22 cellular contexts compared by ENCODE assay signal in the genomic region with DNA sequence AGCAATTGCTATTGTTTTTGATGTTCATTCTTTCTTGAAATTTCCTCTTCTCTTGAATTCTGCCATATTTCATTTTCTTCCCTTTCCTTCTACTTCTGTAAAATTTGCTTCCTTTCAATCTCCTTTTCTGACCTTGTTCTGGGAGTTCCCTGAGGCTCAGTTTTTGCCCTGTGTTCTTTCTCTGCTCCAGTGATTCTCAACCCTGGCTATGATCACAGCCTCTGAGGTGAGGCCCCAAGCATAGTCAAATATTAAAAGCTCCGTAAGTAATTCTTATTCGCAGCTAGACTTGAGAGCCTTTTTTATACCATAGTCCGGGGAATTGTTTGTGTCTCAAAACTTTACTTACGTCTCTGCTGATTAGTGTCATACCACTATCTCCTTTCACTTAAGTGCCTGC.
"Had no signal": no experiment of that assay in that cellular context is flagged by ENCODE, and none has a peak within 500 bp of the region (broad histone marks: within the 10 kb centered on the region; RNA-seq: fewer than 3 reads in every experiment).

No MANE protein-coding gene starts in this region.

- H3K4me2 ChIP-seq: hepatocyte had no signal

- H3K27ac ChIP-seq: epithelial cell of prostate, esophagus squamous epithelium, foreskin keratinocyte, hepatocyte, left lung, lower lobe of right lung, parathyroid adenoma, prostate gland, sigmoid colon, skin epidermis, stomach, thoracic aorta, transverse colon had no signal

- H3K36me3 ChIP-seq: esophagus squamous epithelium, left lung, lower lobe of right lung, prostate gland, sigmoid colon, stomach, thoracic aorta, transverse colon had no signal

- H2AFZ ChIP-seq: hepatocyte, parathyroid adenoma had no signal

- H3K27me3 Mint-ChIP-seq: stimulated activated naive B cell treated with anti-CD40 and anti-IgM and Interleukin-4, amounts not matched to agents 10 μg/mL and 1 μg/mL and 100 μg/mL, for 72 hours had no signal

- H3K4me3 ChIP-seq: esophagus squamous epithelium, hepatocyte, left lung, lower lobe of right lung, prostate gland, sigmoid colon, skin epidermis, stomach, thoracic aorta, transverse colon had no signal

- H3K4me3 Mint-ChIP-seq: natural killer cell treated with Interleukin-12 subunit alpha and Interleukin-12 subunit beta and Interleukin-15 and Interleukin-18, amount 100 ng/mL, for 72 hours; stimulated activated naive B cell treated with anti-CD40 and anti-IgM and Interleukin-4, amounts not matched to agents 10 μg/mL and 1 μg/mL and 100 μg/mL, for 72 hours had no signal

- H3K27ac Mint-ChIP-seq: natural killer cell treated with Interleukin-12 subunit alpha and Interleukin-12 subunit beta and Interleukin-15 and Interleukin-18, amount 100 ng/mL, for 72 hours; stimulated activated naive B cell treated with anti-CD40 and anti-IgM and Interleukin-4, amounts not matched to agents 10 μg/mL and 1 μg/mL and 100 μg/mL, for 72 hours had no signal

- DNase-seq: effector memory CD4-positive, alpha-beta T cell; esophagus squamous epithelium; foreskin keratinocyte; head of caudate nucleus; left lung; lower lobe of right lung; mesenchymal stem cell; midbrain; sigmoid colon; stimulated activated CD4-positive, alpha-beta T cell treated with anti-CD3 and anti-CD28 coated beads, Interleukin-2, amount 100 ng/mL, for 24 hours; stimulated activated CD4-positive, alpha-beta T cell treated with anti-CD3 and anti-CD28 coated beads, Interleukin-4, amount 100 ng/mL, for 4 hours; stimulated activated naive B cell treated with anti-CD40 and anti-IgM and Interleukin-4, amounts not matched to agents 10 μg/mL and 1 μg/mL and 100 μg/mL, for 72 hours; stomach; substantia nigra; transverse colon had no signal

- H3K4me1 Mint-ChIP-seq: stimulated activated naive B cell treated with anti-CD40 and anti-IgM and Interleukin-4, amounts not matched to agents 10 μg/mL and 1 μg/mL and 100 μg/mL, for 72 hours had no signal

- ATAC-seq: foreskin keratinocyte; left lung; lower lobe of right lung; natural killer cell treated with Interleukin-12 subunit alpha and Interleukin-12 subunit beta and Interleukin-15 and Interleukin-18, amount 100 ng/mL, for 72 hours; stimulated activated naive B cell treated with anti-CD40 and anti-IgM and Interleukin-4, amounts not matched to agents 10 μg/mL and 1 μg/mL and 100 μg/mL, for 72 hours had no signal

- H3K4me1 ChIP-seq: esophagus squamous epithelium, left lung, lower lobe of right lung, parathyroid adenoma, prostate gland, stomach, transverse colon had no signal

- H3K27me3 ChIP-seq: esophagus squamous epithelium, foreskin keratinocyte, hepatocyte, left lung, sigmoid colon, stomach, transverse colon had no signal

- H3K36me3 Mint-ChIP-seq: natural killer cell treated with Interleukin-12 subunit alpha and Interleukin-12 subunit beta and Interleukin-15 and Interleukin-18, amount 100 ng/mL, for 72 hours; stimulated activated naive B cell treated with anti-CD40 and anti-IgM and Interleukin-4, amounts not matched to agents 10 μg/mL and 1 μg/mL and 100 μg/mL, for 72 hours had no signal
